ENCODE assay signal across 1 cellular context in genomic region chr11:88543902-88544655, GRCh38.
A peak's percentile ranks its signal among the peaks of the same experiment; 100 is the strongest.
TF ChIP-seq lines count a peak whose summit lies in the region.

No MANE protein-coding gene starts in this region.

TF ChIP-seq in GM12878, 131 proteins besides CTCF, POLR2A, EP300 and RAD21 (continued from another document):
- no peak for TF ChIP-seq ZBTB4 (CRISPR knock-in tag; IDR thresholded peaks at IDR 0.05)
- no peak for TF ChIP-seq TCF7 (IDR thresholded peaks at IDR 0.05; ENCODE audit: borderline replicate concordance)
- no peak for TF ChIP-seq JUNB (IDR thresholded peaks at IDR 0.05)
- no peak for TF ChIP-seq CREM (IDR thresholded peaks at IDR 0.05; ENCODE audit: low read depth)
- TF ChIP-seq ZNF24 (IDR thresholded peaks at IDR 0.05): peak; percentile 65; the same call in 1 of the 2 replicates
- TF ChIP-seq RFX5 (IDR thresholded peaks at IDR 0.05; ENCODE audit: low read depth, low read length): no peak
- no peak for TF ChIP-seq PML (IDR thresholded peaks at IDR 0.05; ENCODE audit: low read length)
- 0 out of 2 replicates have a peak, but pooled peaks have one; percentile 42 for TF ChIP-seq IRF4 (IDR thresholded peaks at IDR 0.05; ENCODE audit: low read depth, low read length)
- TF ChIP-seq YBX1 (IDR thresholded peaks at IDR 0.05): no peak
- TF ChIP-seq BCL3 (IDR thresholded peaks at IDR 0.05; ENCODE audit: borderline replicate concordance, insufficient read depth, low read depth, low read length, poor library complexity, severe bottlenecking): no peak
- TF ChIP-seq POU2F2 (IDR thresholded peaks at IDR 0.05; ENCODE audit: borderline replicate concordance, low read depth, low read length): 0 out of 3 replicates have a peak, but pooled peaks have one; percentile 44
- no peak for TF ChIP-seq WRNIP1 (IDR thresholded peaks at IDR 0.05; ENCODE audit: borderline replicate concordance, low read depth, low read length)
